31 cellular contexts compared by ENCODE assay signal in the genomic region with DNA sequence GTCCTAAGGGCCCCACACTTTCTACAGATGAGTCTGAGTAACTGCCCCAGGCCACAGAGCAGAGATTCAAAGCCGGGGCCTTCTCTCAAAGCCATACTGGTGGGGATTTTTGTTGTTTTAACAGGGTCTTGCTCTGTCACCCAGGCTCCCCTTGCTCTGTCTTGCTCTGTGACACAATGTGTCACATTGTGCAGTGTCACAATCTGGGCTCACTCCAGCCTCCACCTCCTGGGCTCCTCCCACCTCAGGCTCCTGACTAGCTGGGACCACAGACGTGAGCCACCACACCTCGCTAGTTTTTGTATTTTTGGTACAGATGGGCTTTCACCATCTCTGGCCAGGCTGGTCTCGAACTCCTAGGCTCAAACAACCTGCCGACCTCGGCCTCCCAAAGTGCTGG. TPM values are rescaled to one million over a fixed set of nuclear protein-coding genes. Genes with fewer than 3 reads are reported as not detected.
DNase-seq lines count a peak whose midpoint lies in the region; ATAC-seq and TF ChIP-seq lines count a peak whose summit lies in the region.
"Had no signal": no experiment of that assay in that cellular context is flagged by ENCODE, and none has a peak within 500 bp of the region (broad histone marks: within the 10 kb centered on the region; RNA-seq: fewer than 3 reads in every experiment).

No MANE protein-coding gene starts in this region.

- ATAC-seq in left lung, result peak; percentile 9
- ATAC-seq: esophagus mucosa, WTC11 had no signal

- DNase-seq in CD14-positive monocyte (ENCODE audit: low spot score) (peak; percentile 83), NAMALWA (ENCODE audit: low spot score) (peak; percentile 39), left lung (no peak), KBM-7 (no peak), D341Med (ENCODE audit: low spot score) (no peak), NCI-H1417 (lab: John Stamatoyannopoulos, UW) (no peak)
- DNase-seq: activated CD4-positive, alpha-beta T cell treated with anti-CD3 and anti-CD28 coated beads, Interleukin-2, amount 10 ng/mL, durations not matched to agents 24 days and 14 days; activated gamma-delta T cell; activated T-cell treated with anti-CD3 and anti-CD28 coated beads, Interleukin-2, amount 50 U/mL, for 24 hours; BE2C; COR-L47; DMS53; endodermal cell; H7; left ventricle myocardium superior; MM.1S; NCI-H446 treated with DMSO at 0.1 percent for 48 hours; NCI-H82; SJCRH30; stimulated activated CD4-positive, alpha-beta T cell treated with anti-CD3 and anti-CD28 coated beads, Interleukin-15, amount 100 ng/mL, for 24 hours; stimulated activated naive B cell treated with anti-CD40 and anti-IgM and Interleukin-4, amounts not matched to agents 10 μg/mL and 1 μg/mL and 100 μg/mL, for 72 hours; T-helper 9 cell; uterus had no signal

- H3K27ac Mint-ChIP-seq in CD14-positive monocyte, result peak overlapping the region; percentile 87 to 97 (median 94)
- H3K27ac Mint-ChIP-seq: activated CD4-positive, alpha-beta T cell treated with anti-CD3 and anti-CD28 coated beads, Interleukin-2, amount 10 ng/mL, durations not matched to agents 24 days and 14 days; activated T-cell treated with anti-CD3 and anti-CD28 coated beads, Interleukin-2, amount 50 U/mL, for 24 hours; stimulated activated naive B cell treated with anti-CD40 and anti-IgM and Interleukin-4, amounts not matched to agents 10 μg/mL and 1 μg/mL and 100 μg/mL, for 72 hours had no signal

- no peak overlapping the region for H3K4me3 ChIP-seq in left lung
- H3K4me3 ChIP-seq in subcutaneous abdominal adipose tissue (ENCODE audit: low read depth in 1 of 5, low read length in 5 of 5), result no peak overlapping the region
- H3K4me3 ChIP-seq: cardiac muscle cell, SJCRH30, uterus had no signal

- H3K4me3 Mint-ChIP-seq in CD14-positive monocyte, result peak overlapping the region in 1 of 2 donors; percentile 70
- H3K4me3 Mint-ChIP-seq: activated CD4-positive, alpha-beta T cell treated with anti-CD3 and anti-CD28 coated beads, Interleukin-2, amount 10 ng/mL, durations not matched to agents 24 days and 14 days; activated T-cell treated with anti-CD3 and anti-CD28 coated beads, Interleukin-2, amount 50 U/mL, for 24 hours; endodermal cell; stimulated activated naive B cell treated with anti-CD40 and anti-IgM and Interleukin-4, amounts not matched to agents 10 μg/mL and 1 μg/mL and 100 μg/mL, for 72 hours; WTC11 had no signal

- H3K27me3 ChIP-seq in left lung, result no peaks in the 10 kb centered on the region
- H3K27me3 ChIP-seq in subcutaneous abdominal adipose tissue (ENCODE audit: control insufficient read depth in 5 of 5, insufficient read depth in 4 of 5, low read length in 5 of 5), result no peaks in the 10 kb centered on the region
- H3K27me3 ChIP-seq: BE2C, cardiac muscle cell, SJCRH30, uterus had no signal

- H3K36me3 ChIP-seq in left lung, result peaks cover 0 to 41% of the 10 kb centered on the region in 2 donors
- peaks cover 0 to 41% (median 33%) of the 10 kb centered on the region in 5 donors for H3K36me3 ChIP-seq in subcutaneous abdominal adipose tissue (ENCODE audit: control insufficient read depth in 5 of 5, insufficient read depth in 5 of 5, low read length in 5 of 5)
- H3K36me3 ChIP-seq: BE2C, cardiac muscle cell, SJCRH30, uterus had no signal

- H3K4me1 ChIP-seq in left lung, result peaks cover 7 to 66% of the 10 kb centered on the region in 2 donors
- H3K4me1 ChIP-seq in subcutaneous abdominal adipose tissue (ENCODE audit: control insufficient read depth in 5 of 5, insufficient read depth in 5 of 5, low read length in 5 of 5), result peaks cover 2 to 76% (median 65%) of the 10 kb centered on the region in 5 donors
- H3K4me1 ChIP-seq: BE2C, SJCRH30, uterus had no signal

- no peaks in the 10 kb centered on the region for H3K27me3 Mint-ChIP-seq in CD14-positive monocyte (ENCODE audit: low read depth in 3 of 3)
- H3K27me3 Mint-ChIP-seq: activated CD4-positive, alpha-beta T cell treated with anti-CD3 and anti-CD28 coated beads, Interleukin-2, amount 10 ng/mL, durations not matched to agents 24 days and 14 days; activated T-cell treated with anti-CD3 and anti-CD28 coated beads, Interleukin-2, amount 50 U/mL, for 24 hours; stimulated activated naive B cell treated with anti-CD40 and anti-IgM and Interleukin-4, amounts not matched to agents 10 μg/mL and 1 μg/mL and 100 μg/mL, for 72 hours had no signal

- peak overlapping the region in 1 of 2 donors; percentile 63 for H3K27ac ChIP-seq in left lung
- H3K27ac ChIP-seq in subcutaneous abdominal adipose tissue (ENCODE audit: low read depth, low read length), result peak overlapping the region; percentile 81
- H3K27ac ChIP-seq: cardiac muscle cell, KMS-11, SJCRH30, uterus had no signal

- in situ Hi-C loops in KBM-7 (cut with MboI; ENCODE audit: low pct_unique_long_range_greater_than_20kb, low sequenced_read_pairs), result no loop called here

- H3K9me3 ChIP-seq in left lung (no peaks in the 10 kb centered on the region), subcutaneous abdominal adipose tissue (ENCODE audit: control insufficient read depth in 5 of 5, low read length in 5 of 5) (no peaks in the 10 kb centered on the region)
- H3K9me3 ChIP-seq: BE2C, psoas muscle, SJCRH30, uterus had no signal

- peak overlapping the region in 2 of 5 donors; percentile 37 to 71 for H3K9ac ChIP-seq in subcutaneous abdominal adipose tissue (ENCODE audit: low read length in 5 of 5)
- H3K9ac ChIP-seq: KMS-11 had no signal

- no peak for TF ChIP-seq CTCF in CD14-positive monocyte (IDR thresholded peaks at IDR 0.05)
- TF ChIP-seq CTCF in left lung (IDR thresholded peaks at IDR 0.05), result no peak

- H3K9me3 Mint-ChIP-seq in CD14-positive monocyte, result no peaks in the 10 kb centered on the region
- H3K9me3 Mint-ChIP-seq: activated CD4-positive, alpha-beta T cell treated with anti-CD3 and anti-CD28 coated beads, Interleukin-2, amount 10 ng/mL, durations not matched to agents 24 days and 14 days; activated T-cell treated with anti-CD3 and anti-CD28 coated beads, Interleukin-2, amount 50 U/mL, for 24 hours; endodermal cell; stimulated activated naive B cell treated with anti-CD40 and anti-IgM and Interleukin-4, amounts not matched to agents 10 μg/mL and 1 μg/mL and 100 μg/mL, for 72 hours; WTC11 had no signal

- peaks cover 16 to 42% of the 10 kb centered on the region in 2 donors for H3K36me3 Mint-ChIP-seq in CD14-positive monocyte
- H3K36me3 Mint-ChIP-seq: WTC11 had no signal

- intact Hi-C loops in CD14-positive monocyte (cut with micrococcal nuclease) (no loop called here), left lung (cut with DNase I) (no loop called here)

- peaks cover 24% of the 10 kb centered on the region for H3K4me1 Mint-ChIP-seq in CD14-positive monocyte
- H3K4me1 Mint-ChIP-seq: activated CD4-positive, alpha-beta T cell treated with anti-CD3 and anti-CD28 coated beads, Interleukin-2, amount 10 ng/mL, durations not matched to agents 24 days and 14 days had no signal

RNA-seq across cellular contexts. Expression of gene AGPAT2, which starts 8.6 kb away (rescaled TPM):
- polyA plus RNA-seq in CD14-positive monocyte, result 100 to 1,000 TPM; 116 to 139 TPM
- 100 to 1,000 TPM; 127 to 170 TPM for total RNA-seq in left lung

RNA-seq across cellular contexts. Expression of gene EGFL7, which starts 15.9 kb away (rescaled TPM):
- 1 to 10 TPM; 2.2 to 2.8 TPM for polyA plus RNA-seq in CD14-positive monocyte
- total RNA-seq in left lung, result 100 to 1,000 TPM; 105 to 165 TPM

RNA-seq across cellular contexts. Expression of gene DIPK1B, which starts 33.7 kb away (rescaled TPM):
- polyA plus RNA-seq in CD14-positive monocyte, result under 1 TPM in 1 of 2 donors, not detected in 1; 0.10 TPM
- 10 to 100 TPM; 12.6 to 12.7 TPM for total RNA-seq in left lung
- total RNA-seq: activated CD8-positive, alpha-beta memory T cell treated with anti-CD3 and anti-CD28 coated beads for 36 hours; RPMI7951 had no signal

Comparison
In these comparisons a context has a peak if more than half of its experiments do, and no peak if none do; other contexts are left out.
1. DNase-seq: peak in CD14-positive monocyte (single experiment) and NAMALWA (single experiment); none in left lung (0 of 2), KBM-7 (single experiment), D341Med (single experiment) and NCI-H1417 (0 of 3).